Comparison of ENCODE assay signal across 8 cellular contexts in the genomic region with DNA sequence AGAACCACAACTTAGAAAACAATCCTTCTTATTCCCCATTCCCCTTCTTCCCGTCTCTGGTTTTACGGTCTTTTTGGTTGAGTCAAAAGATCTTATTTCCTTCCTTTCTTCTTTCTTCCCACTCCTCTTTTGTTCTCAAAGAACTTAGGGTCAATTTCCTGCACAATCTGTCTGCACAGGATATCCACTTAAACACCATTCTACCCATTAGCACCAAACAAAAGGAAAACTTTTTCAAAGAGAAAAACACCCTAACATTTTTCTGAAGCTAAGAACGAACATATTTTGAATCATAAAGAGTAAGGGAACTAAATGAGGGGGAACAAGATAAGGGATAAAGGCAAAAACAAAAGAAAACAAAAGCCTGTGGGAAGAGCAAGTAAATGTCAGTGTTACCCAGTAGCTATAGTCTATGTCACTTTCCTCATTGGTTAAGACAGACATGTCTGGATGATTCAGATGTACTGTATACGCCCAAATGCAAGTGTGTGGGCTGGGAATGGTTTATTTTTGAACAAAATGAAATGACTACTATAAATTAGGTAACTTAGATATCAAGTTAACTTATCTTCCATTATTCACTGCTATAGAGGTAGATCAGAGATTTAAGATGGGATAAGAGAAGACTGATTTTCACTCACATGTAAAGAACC. TPM values are rescaled to one million over a fixed set of nuclear protein-coding genes. Genes with fewer than 3 reads are reported as not detected.
DNase-seq lines count a peak whose midpoint lies in the region; ATAC-seq and TF ChIP-seq lines count a peak whose summit lies in the region.

No MANE protein-coding gene starts in this region.

- CTCF ChIA-PET in PC-3 (lab: Charles Lee): no interaction called here

- peak overlapping the region; percentile 70 for H3K4me3 Mint-ChIP-seq in chondrocyte (ENCODE audit: unreplicated experiment)
- no peak overlapping the region for H3K4me3 Mint-ChIP-seq in neural progenitor cell

- no peaks in the 10 kb centered on the region for H3K9me3 Mint-ChIP-seq in chondrocyte (ENCODE audit: low read depth)
- peaks cover 15% of the 10 kb centered on the region for H3K9me3 Mint-ChIP-seq in neural progenitor cell

- H3K27me3 ChIP-seq in PC-3 (ENCODE audit: low read length) (no peaks in the 10 kb centered on the region), neural progenitor cell (no peaks in the 10 kb centered on the region)

- DNase-seq in EH (ENCODE audit: low read depth) (peak; percentile 80), PC-3 (peak; percentile 56), chondrocyte (ENCODE audit: low spot score) (no peak), neural progenitor cell (ENCODE audit: low spot score) (peak; percentile 37), Ammon's horn (ENCODE audit: low spot score) (no peak)

- POLR2A ChIA-PET in PC-3 (lab: Charles Lee; ENCODE audit: unreplicated experiment): interaction anchor here (0.6 kb wide), 1 partner anchor 11 kb away, joined by 3 read pairs; no protein-coding TSS in a partner anchor

- intact Hi-C loops in PC-3 (cut with micrococcal nuclease): loop anchor here (5.0 kb wide), 2 partner anchors 91 to 104 kb away; no protein-coding TSS in a partner anchor

- H3K36me3 Mint-ChIP-seq in chondrocyte (ENCODE audit: low read depth) (peaks cover 2% of the 10 kb centered on the region), neural progenitor cell (peaks cover 27% of the 10 kb centered on the region)

- peak overlapping the region; percentile 96 for H3K27ac Mint-ChIP-seq in chondrocyte (ENCODE audit: unreplicated experiment)
- no peak overlapping the region for H3K27ac Mint-ChIP-seq in neural progenitor cell

- H3K4me1 ChIP-seq in PC-3 (ENCODE audit: insufficient read depth, low read length) (peaks cover 33% of the 10 kb centered on the region), neural progenitor cell (peaks cover 13% of the 10 kb centered on the region)

- H3K27me3 Mint-ChIP-seq in chondrocyte (ENCODE audit: low read depth): no peaks in the 10 kb centered on the region
- H3K27me3 Mint-ChIP-seq in neural progenitor cell (ENCODE audit: insufficient read depth, low read depth): no peaks in the 10 kb centered on the region

- H3K27ac ChIP-seq in PC-3 (ENCODE audit: low read length) (peak overlapping the region; percentile 97), neural progenitor cell (peak overlapping the region; percentile 55)

- H3K9me2 ChIP-seq in PC-3 (replicated peaks; ENCODE audit: low read length): no peaks in the 10 kb centered on the region

- no peaks in the 10 kb centered on the region for H3K36me3 ChIP-seq in PC-3 (ENCODE audit: low read depth, low read length)
- H3K36me3 ChIP-seq in neural progenitor cell: no peaks in the 10 kb centered on the region

- ATAC-seq in PC-3: peak; percentile 60
- no peak for ATAC-seq in GM19351 (IDR thresholded peaks at IDR 0.05; ENCODE audit: unreplicated experiment)
- no peak for ATAC-seq in HG03108 (IDR thresholded peaks at IDR 0.05; ENCODE audit: unreplicated experiment)
- no peak for ATAC-seq in HG02870 (IDR thresholded peaks at IDR 0.05; ENCODE audit: unreplicated experiment)

- H3K79me2 ChIP-seq in PC-3 (ENCODE audit: low read length) (peaks cover 78% of the 10 kb centered on the region), neural progenitor cell (ENCODE audit: low read depth) (peaks cover 43% of the 10 kb centered on the region)

- H3K9me3 ChIP-seq in PC-3 (ENCODE audit: low read length) (no peaks in the 10 kb centered on the region), neural progenitor cell (ENCODE audit: low read depth) (no peaks in the 10 kb centered on the region)

- H3K4me2 ChIP-seq in PC-3 (ENCODE audit: low read length): peak overlapping the region; percentile 96
- H3K4me2 ChIP-seq in neural progenitor cell: peak overlapping the region; percentile 26

- H4K20me1 ChIP-seq in PC-3 (ENCODE audit: low read length) (peaks cover 7% of the 10 kb centered on the region; the same call in 1 of the 2 replicates), neural progenitor cell (ENCODE audit: low read depth) (peaks cover 25% of the 10 kb centered on the region)

- H3K4me3 ChIP-seq in PC-3 (ENCODE audit: low read length): peak overlapping the region; percentile 79
- no peak overlapping the region for H3K4me3 ChIP-seq in neural progenitor cell

- TF ChIP-seq CTCF in PC-3 (conservative IDR thresholded peaks at IDR 0.05; ENCODE audit: low read depth, low read length) (no peak), chondrocyte (IDR thresholded peaks at IDR 0.05) (no peak), neural progenitor cell (IDR thresholded peaks at IDR 0.05) (no peak)

- H2AFZ ChIP-seq in PC-3 (ENCODE audit: low read length) (no peak overlapping the region), neural progenitor cell (replicated peaks) (no peak overlapping the region)

- no TSS peak for BruUV-seq in PC-3 (replicated peaks; lab: Mats Ljungman, UMichigan)

- H3K9ac ChIP-seq in PC-3 (ENCODE audit: low read length): peak overlapping the region; percentile 92
- H3K9ac ChIP-seq in neural progenitor cell: no peak overlapping the region

- H3K4me1 Mint-ChIP-seq in chondrocyte (ENCODE audit: low read depth): peaks cover 59% of the 10 kb centered on the region
- H3K4me1 Mint-ChIP-seq in neural progenitor cell: peaks cover 15% of the 10 kb centered on the region

- H3F3A ChIP-seq in PC-3 (ENCODE audit: low read length, unreplicated experiment) (peaks cover 8% of the 10 kb centered on the region), neural progenitor cell (ENCODE audit: low read depth) (peaks cover 6% of the 10 kb centered on the region)

RNA-seq across cellular contexts. Expression of gene TOR3A, which starts 59.8 kb away (rescaled TPM):
- total RNA-seq in PC-3 (2014; rRNA removed) (70.8 and 95.5 TPM in 2 replicates), chondrocyte (17.9 to 19.8 TPM (median 19.4 TPM) in 3 replicates), neural progenitor cell (ENCODE audit: low replicate concordance) (17.3 and 18.2 TPM in 2 replicates)

Comparison
In these comparisons a context has a peak if more than half of its experiments do, and no peak if none do; other contexts are left out.
1. DNase-seq: peak in EH (single experiment), PC-3 (single experiment) and neural progenitor cell (single experiment); none in chondrocyte (single experiment) and Ammon's horn (single experiment).